Comparison of ENCODE assay signal across 1 cellular context in the genomic region with DNA sequence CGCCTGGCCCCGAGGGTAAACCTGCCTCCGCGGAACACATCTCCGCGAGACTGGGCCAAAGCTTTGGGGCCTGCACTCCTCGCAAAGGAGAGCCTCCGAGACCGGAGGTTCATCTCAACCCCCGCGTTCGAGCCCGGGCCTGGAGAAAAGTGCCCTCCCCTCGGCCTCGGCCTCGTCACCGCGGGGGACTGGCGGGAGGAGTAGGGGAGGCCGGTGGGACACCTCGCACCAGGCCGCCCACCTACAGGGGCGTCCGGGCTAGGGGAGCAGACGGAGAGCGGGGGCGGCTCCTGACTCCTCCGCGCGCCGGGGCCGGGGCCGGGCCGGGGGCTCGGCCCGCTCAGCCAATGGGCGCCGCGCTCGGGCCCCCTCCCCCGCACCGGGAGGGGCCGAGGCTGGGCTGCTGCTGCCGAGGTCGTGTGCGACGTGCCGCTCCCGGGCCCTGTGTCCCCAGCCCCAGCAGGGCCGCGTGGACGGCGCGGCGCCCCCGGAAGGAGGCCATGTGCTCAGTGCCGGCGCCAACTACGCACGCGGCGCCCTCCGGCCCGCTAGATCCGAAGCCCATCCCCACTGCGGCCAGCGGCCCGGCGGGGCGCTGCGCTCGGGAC.
A peak's percentile ranks its signal among the peaks of the same experiment; 100 is the strongest.
TF ChIP-seq lines count a peak whose summit lies in the region.

No MANE protein-coding gene starts in this region.

TF ChIP-seq in HepG2, 621 proteins besides CTCF, POLR2A, EP300 and RAD21 (continued from another document and continues in another):
- TF ChIP-seq MED1 (CRISPR knock-in tag; IDR thresholded peaks at IDR 0.05) (peak; percentile 38; the same call in 1 of the 2 replicates), POLR2G (IDR thresholded peaks at IDR 0.05; ENCODE audit: low read depth, low read length) (no peak; the same call in 1 of the 2 replicates), ZMAT3 (CRISPR knock-in tag; conservative IDR thresholded peaks at IDR 0.05) (no peak; the same call in 1 of the 2 replicates), DNMT1 (CRISPR knock-in tag; IDR thresholded peaks at IDR 0.05) (0 out of 2 replicates have a peak, but pooled peaks have one; percentile 37), ZNF841 (CRISPR knock-in tag; IDR thresholded peaks at IDR 0.05; ENCODE audit: borderline replicate concordance) (0 out of 2 replicates have a peak, but pooled peaks have one; percentile 61), ETS1 (CRISPR knock-in tag; IDR thresholded peaks at IDR 0.05) (no peak; the same call in 1 of the 2 replicates), HBP1 (CRISPR knock-in tag; IDR thresholded peaks at IDR 0.05; ENCODE audit: low read depth) (no peak), SPEN (CRISPR knock-in tag; IDR thresholded peaks at IDR 0.05; ENCODE audit: low read depth) (peak; percentile 60; the same call in 1 of the 2 replicates), POGZ (CRISPR knock-in tag; IDR thresholded peaks at IDR 0.05) (no peak), ZNF709 (CRISPR knock-in tag; IDR thresholded peaks at IDR 0.05) (peak; percentile 29; the same call in 1 of the 2 replicates), JDP2 (CRISPR knock-in tag; IDR thresholded peaks at IDR 0.05; ENCODE audit: borderline replicate concordance) (no peak; the same call in 1 of the 2 replicates), TARDBP (CRISPR knock-in tag; IDR thresholded peaks at IDR 0.05) (no peak), PTBP1 (IDR thresholded peaks at IDR 0.05; ENCODE audit: low read depth, low read length, poor library complexity, severe bottlenecking) (peak; percentile 85), JUND (CRISPR knock-in tag; IDR thresholded peaks at IDR 0.05) (no peak), HIVEP1 (CRISPR knock-in tag; IDR thresholded peaks at IDR 0.05) (no peak), ZNF850 (CRISPR knock-in tag; conservative IDR thresholded peaks at IDR 0.05) (0 out of 2 replicates have a peak, but pooled peaks have one; percentile 63), ZNF777 (CRISPR knock-in tag; IDR thresholded peaks at IDR 0.05) (peak; percentile 86), ZNF446 (CRISPR knock-in tag; IDR thresholded peaks at IDR 0.05) (peak; percentile 22; the same call in 1 of the 2 replicates), HNRNPH1 (optimal IDR thresholded peaks at IDR 0.05; ENCODE audit: low read depth, low read length) (no peak), ZNF644 (CRISPR knock-in tag; IDR thresholded peaks at IDR 0.05; ENCODE audit: low read depth) (no peak), ATF7-NPFF (CRISPR knock-in tag; IDR thresholded peaks at IDR 0.05; ENCODE audit: low read depth) (no peak; the same call in 1 of the 2 replicates), NR2F2 (IDR thresholded peaks at IDR 0.05; ENCODE audit: borderline replicate concordance, low read depth) (no peak), CCDC6 (CRISPR knock-in tag; IDR thresholded peaks at IDR 0.05) (0 out of 2 replicates have a peak, but pooled peaks have one; percentile 5), BCL3 (CRISPR knock-in tag; IDR thresholded peaks at IDR 0.05) (peak; percentile 49; the same call in 1 of the 2 replicates), ZNF280D (CRISPR knock-in tag; IDR thresholded peaks at IDR 0.05) (no peak), TCF12 (IDR thresholded peaks at IDR 0.05) (no peak), TCF12 (CRISPR knock-in tag; IDR thresholded peaks at IDR 0.05) (peak; percentile 70; the same call in 1 of the 2 replicates), IRF2 (CRISPR knock-in tag; IDR thresholded peaks at IDR 0.05) (no peak), MTA1 (CRISPR knock-in tag; IDR thresholded peaks at IDR 0.05; ENCODE audit: borderline replicate concordance) (no peak), RFX5 (IDR thresholded peaks at IDR 0.05; ENCODE audit: low read depth, low read length) (no peak), PHF8 (CRISPR knock-in tag; IDR thresholded peaks at IDR 0.05) (no peak; the same call in 1 of the 2 replicates), ZNF44 (CRISPR knock-in tag; IDR thresholded peaks at IDR 0.05) (0 out of 2 replicates have a peak, but pooled peaks have one; percentile 15), ZNF205 (CRISPR knock-in tag; IDR thresholded peaks at IDR 0.05) (peak; percentile 49; the same call in 1 of the 2 replicates), ZSCAN31 (CRISPR knock-in tag; IDR thresholded peaks at IDR 0.05; ENCODE audit: low read depth) (no peak; the same call in 1 of the 2 replicates), KDM2A (CRISPR knock-in tag; IDR thresholded peaks at IDR 0.05; ENCODE audit: borderline replicate concordance, low read depth) (peak; percentile 35; the same call in 1 of the 2 replicates)
- TF ChIP-seq, protein P1, sequence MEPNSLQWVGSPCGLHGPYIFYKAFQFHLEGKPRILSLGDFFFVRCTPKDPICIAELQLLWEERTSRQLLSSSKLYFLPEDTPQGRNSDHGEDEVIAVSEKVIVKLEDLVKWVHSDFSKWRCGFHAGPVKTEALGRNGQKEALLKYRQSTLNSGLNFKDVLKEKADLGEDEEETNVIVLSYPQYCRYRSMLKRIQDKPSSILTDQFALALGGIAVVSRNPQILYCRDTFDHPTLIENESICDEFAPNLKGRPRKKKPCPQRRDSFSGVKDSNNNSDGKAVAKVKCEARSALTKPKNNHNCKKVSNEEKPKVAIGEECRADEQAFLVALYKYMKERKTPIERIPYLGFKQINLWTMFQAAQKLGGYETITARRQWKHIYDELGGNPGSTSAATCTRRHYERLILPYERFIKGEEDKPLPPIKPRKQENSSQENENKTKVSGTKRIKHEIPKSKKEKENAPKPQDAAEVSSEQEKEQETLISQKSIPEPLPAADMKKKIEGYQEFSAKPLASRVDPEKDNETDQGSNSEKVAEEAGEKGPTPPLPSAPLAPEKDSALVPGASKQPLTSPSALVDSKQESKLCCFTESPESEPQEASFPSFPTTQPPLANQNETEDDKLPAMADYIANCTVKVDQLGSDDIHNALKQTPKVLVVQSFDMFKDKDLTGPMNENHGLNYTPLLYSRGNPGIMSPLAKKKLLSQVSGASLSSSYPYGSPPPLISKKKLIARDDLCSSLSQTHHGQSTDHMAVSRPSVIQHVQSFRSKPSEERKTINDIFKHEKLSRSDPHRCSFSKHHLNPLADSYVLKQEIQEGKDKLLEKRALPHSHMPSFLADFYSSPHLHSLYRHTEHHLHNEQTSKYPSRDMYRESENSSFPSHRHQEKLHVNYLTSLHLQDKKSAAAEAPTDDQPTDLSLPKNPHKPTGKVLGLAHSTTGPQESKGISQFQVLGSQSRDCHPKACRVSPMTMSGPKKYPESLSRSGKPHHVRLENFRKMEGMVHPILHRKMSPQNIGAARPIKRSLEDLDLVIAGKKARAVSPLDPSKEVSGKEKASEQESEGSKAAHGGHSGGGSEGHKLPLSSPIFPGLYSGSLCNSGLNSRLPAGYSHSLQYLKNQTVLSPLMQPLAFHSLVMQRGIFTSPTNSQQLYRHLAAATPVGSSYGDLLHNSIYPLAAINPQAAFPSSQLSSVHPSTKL (CRISPR knock-in tag; IDR thresholded peaks at IDR 0.05) = 0 out of 2 replicates have a peak, but pooled peaks have one; percentile 19
- TF ChIP-seq, protein P2, sequence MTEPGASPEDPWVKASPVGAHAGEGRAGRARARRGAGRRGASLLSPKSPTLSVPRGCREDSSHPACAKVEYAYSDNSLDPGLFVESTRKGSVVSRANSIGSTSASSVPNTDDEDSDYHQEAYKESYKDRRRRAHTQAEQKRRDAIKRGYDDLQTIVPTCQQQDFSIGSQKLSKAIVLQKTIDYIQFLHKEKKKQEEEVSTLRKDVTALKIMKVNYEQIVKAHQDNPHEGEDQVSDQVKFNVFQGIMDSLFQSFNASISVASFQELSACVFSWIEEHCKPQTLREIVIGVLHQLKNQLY (CRISPR knock-in tag; IDR thresholded peaks at IDR 0.05) = 0 out of 2 replicates have a peak, but pooled peaks have one; percentile 8
- TF ChIP-seq, protein P3, sequence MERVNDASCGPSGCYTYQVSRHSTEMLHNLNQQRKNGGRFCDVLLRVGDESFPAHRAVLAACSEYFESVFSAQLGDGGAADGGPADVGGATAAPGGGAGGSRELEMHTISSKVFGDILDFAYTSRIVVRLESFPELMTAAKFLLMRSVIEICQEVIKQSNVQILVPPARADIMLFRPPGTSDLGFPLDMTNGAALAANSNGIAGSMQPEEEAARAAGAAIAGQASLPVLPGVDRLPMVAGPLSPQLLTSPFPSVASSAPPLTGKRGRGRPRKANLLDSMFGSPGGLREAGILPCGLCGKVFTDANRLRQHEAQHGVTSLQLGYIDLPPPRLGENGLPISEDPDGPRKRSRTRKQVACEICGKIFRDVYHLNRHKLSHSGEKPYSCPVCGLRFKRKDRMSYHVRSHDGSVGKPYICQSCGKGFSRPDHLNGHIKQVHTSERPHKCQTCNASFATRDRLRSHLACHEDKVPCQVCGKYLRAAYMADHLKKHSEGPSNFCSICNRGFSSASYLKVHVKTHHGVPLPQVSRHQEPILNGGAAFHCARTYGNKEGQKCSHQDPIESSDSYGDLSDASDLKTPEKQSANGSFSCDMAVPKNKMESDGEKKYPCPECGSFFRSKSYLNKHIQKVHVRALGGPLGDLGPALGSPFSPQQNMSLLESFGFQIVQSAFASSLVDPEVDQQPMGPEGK (CRISPR knock-in tag; IDR thresholded peaks at IDR 0.05) = peak; percentile 63
- TF ChIP-seq, protein P4, sequence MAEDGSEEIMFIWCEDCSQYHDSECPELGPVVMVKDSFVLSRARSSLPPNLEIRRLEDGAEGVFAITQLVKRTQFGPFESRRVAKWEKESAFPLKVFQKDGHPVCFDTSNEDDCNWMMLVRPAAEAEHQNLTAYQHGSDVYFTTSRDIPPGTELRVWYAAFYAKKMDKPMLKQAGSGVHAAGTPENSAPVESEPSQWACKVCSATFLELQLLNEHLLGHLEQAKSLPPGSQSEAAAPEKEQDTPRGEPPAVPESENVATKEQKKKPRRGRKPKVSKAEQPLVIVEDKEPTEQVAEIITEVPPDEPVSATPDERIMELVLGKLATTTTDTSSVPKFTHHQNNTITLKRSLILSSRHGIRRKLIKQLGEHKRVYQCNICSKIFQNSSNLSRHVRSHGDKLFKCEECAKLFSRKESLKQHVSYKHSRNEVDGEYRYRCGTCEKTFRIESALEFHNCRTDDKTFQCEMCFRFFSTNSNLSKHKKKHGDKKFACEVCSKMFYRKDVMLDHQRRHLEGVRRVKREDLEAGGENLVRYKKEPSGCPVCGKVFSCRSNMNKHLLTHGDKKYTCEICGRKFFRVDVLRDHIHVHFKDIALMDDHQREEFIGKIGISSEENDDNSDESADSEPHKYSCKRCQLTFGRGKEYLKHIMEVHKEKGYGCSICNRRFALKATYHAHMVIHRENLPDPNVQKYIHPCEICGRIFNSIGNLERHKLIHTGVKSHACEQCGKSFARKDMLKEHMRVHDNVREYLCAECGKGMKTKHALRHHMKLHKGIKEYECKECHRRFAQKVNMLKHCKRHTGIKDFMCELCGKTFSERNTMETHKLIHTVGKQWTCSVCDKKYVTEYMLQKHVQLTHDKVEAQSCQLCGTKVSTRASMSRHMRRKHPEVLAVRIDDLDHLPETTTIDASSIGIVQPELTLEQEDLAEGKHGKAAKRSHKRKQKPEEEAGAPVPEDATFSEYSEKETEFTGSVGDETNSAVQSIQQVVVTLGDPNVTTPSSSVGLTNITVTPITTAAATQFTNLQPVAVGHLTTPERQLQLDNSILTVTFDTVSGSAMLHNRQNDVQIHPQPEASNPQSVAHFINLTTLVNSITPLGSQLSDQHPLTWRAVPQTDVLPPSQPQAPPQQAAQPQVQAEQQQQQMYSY (CRISPR knock-in tag; IDR thresholded peaks at IDR 0.05) = no peak
